Comparison of ENCODE assay signal across 7 cellular contexts in the genomic region with DNA sequence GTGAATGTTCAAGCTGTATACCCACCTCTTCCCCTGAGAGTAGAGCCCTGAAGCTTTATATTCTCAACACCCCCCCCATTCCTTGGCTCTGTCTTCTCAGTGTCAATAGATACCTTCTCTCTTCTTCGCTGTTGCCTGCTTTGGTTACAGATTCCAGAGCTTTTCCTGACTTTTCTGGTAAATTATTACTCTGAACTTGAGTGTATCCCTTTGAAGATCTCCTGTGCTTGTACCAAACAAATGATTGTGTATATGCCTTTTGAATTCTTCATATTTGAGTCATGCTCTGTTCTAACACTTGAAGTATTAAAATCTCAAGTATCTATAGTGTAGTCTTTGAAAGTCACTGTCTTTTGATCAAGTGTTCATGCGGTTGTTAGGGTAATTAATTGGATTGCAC. TPM values are rescaled to one million over a fixed set of nuclear protein-coding genes. Genes with fewer than 3 reads are reported as not detected.
DNase-seq lines count a peak whose midpoint lies in the region; FAIRE-seq and TF ChIP-seq lines count a peak whose summit lies in the region.
"Not testable (repeated sequence)": the region's sequence is repeated elsewhere in the genome, so short reads cannot be mapped to it uniquely, and the experiment has no call there.

No MANE protein-coding gene starts in this region.

- H3K27me3 Mint-ChIP-seq in HFFc6 (ENCODE audit: insufficient read depth); activated T-helper 1 cell treated with anti-CD3 and anti-CD28 coated beads, Interleukin-12 subunit alpha, Interleukin-12 subunit beta, Interleukin-2, Interleukin-4 antibody, amounts not matched to agents 30 ng/mL and 10 ng/mL and 1 ng/mL, durations not matched to agents 14 hours and 24 hours and 36 hours (ENCODE audit: insufficient read depth): not testable (repeated sequence)

- not testable (repeated sequence) for BruUV-seq in PC-9 (replicated peaks; lab: Mats Ljungman, UMichigan)

- H3K56ac ChIP-seq in H1 (replicated peaks; ENCODE audit: insufficient read length, low read depth, low read length) = not testable (repeated sequence)

- not testable (repeated sequence) for H3K27me3 ChIP-seq in PC-9 (ENCODE audit: insufficient read depth, low read depth); H1 (replicated peaks in 1 of 4; ENCODE audit: control insufficient read depth in 3 of 4, extremely low read depth in 1 of 4, insufficient read depth in 3 of 4, low read length in 3 of 4); prostate gland (replicated peaks; ENCODE audit: insufficient read depth)

- H3K4ac ChIP-seq in H1 (replicated peaks; ENCODE audit: insufficient read length, low read depth, low read length) = not testable (repeated sequence)

- FAIRE-seq in H1 (lab: Jason Lieb, UNC) = not testable (repeated sequence)

- peaks cover 25% of the 10 kb centered on the region for H3F3A ChIP-seq in PC-9 (ENCODE audit: insufficient read depth, low read depth)

- TF ChIP-seq RAD21 in H1 (IDR thresholded peaks at IDR 0.05 in 1 of 2, conservative IDR thresholded peaks at IDR 0.05 in 1 of 2; ENCODE audit: low read depth in 2 of 2, low read length in 2 of 2) = not testable (repeated sequence)

- TF ChIP-seq POLR2A in H1 (IDR thresholded peaks at IDR 0.05; ENCODE audit: control extremely low read depth in 1 of 2, low read depth in 2 of 2, low read length in 2 of 2); prostate gland (IDR thresholded peaks at IDR 0.05): not testable (repeated sequence)

- H2BK15ac ChIP-seq in H1 (ENCODE audit: low read length) = not testable (repeated sequence)

- TF ChIP-seq CTCF in HFFc6 (IDR thresholded peaks at IDR 0.05) (0 out of 2 replicates have a peak, but pooled peaks have one; percentile 3), PC-9 (conservative IDR thresholded peaks at IDR 0.05) (0 out of 2 replicates have a peak, but pooled peaks have one; percentile 17)
- TF ChIP-seq CTCF in H1 (IDR thresholded peaks at IDR 0.05; ENCODE audit: control extremely low read depth in 1 of 3, insufficient read depth in 1 of 3, low read depth in 1 of 3, low read length in 3 of 3); prostate gland (IDR thresholded peaks at IDR 0.05): not testable (repeated sequence)

- DNase-seq in Caki2 (ENCODE audit: low read depth) = peak; percentile 55
- peak; percentile 3 for DNase-seq in HFFc6
- DNase-seq in PC-9 = peak in 1 of 2 experiments; percentile 41
- not testable (repeated sequence) for DNase-seq in activated T-helper 1 cell treated with anti-CD3 and anti-CD28 coated beads, Interleukin-12 subunit alpha, Interleukin-12 subunit beta, Interleukin-2, Interleukin-4 antibody, amounts not matched to agents 30 ng/mL and 10 ng/mL and 1 ng/mL, durations not matched to agents 14 hours and 24 hours and 36 hours (ENCODE audit: low spot score); H1 (ENCODE audit: low read depth in 1 of 2, low spot score in 2 of 2); prostate gland (ENCODE audit: low spot score)
- DNase-seq in iris pigment epithelial cell (ENCODE audit: low read depth) = peak; percentile 24

- not testable (repeated sequence) for H3K79me1 ChIP-seq in H1 (ENCODE audit: low read depth, low read length)

- H3K4me1 ChIP-seq in PC-9 (replicated peaks; ENCODE audit: insufficient read depth) = peaks cover 46% of the 10 kb centered on the region
- peaks cover 2 to 16% (median 4%) of the 10 kb centered on the region in 4 experiments; a peak in 5 of 7 replicates for H3K4me1 ChIP-seq in H1 (replicated peaks in 1 of 4; ENCODE audit: control insufficient read depth in 3 of 4, insufficient read depth in 4 of 4, low read length in 3 of 4)
- H3K4me1 ChIP-seq in prostate gland (replicated peaks) = not testable (repeated sequence)

- not testable (repeated sequence) for H3K9me3 ChIP-seq in PC-9 (ENCODE audit: insufficient read depth, low read depth); H1 (ENCODE audit: insufficient read depth in 2 of 2, low read depth in 1 of 2, low read length in 1 of 2); prostate gland

- not testable (repeated sequence) for H2AK5ac ChIP-seq in H1 (ENCODE audit: low read depth, low read length)

- H3K36me3 Mint-ChIP-seq in HFFc6 (ENCODE audit: low read depth) = peaks cover 14% of the 10 kb centered on the region
- H3K36me3 Mint-ChIP-seq in activated T-helper 1 cell treated with anti-CD3 and anti-CD28 coated beads, Interleukin-12 subunit alpha, Interleukin-12 subunit beta, Interleukin-2, Interleukin-4 antibody, amounts not matched to agents 30 ng/mL and 10 ng/mL and 1 ng/mL, durations not matched to agents 14 hours and 24 hours and 36 hours (ENCODE audit: low read depth) = not testable (repeated sequence)

- CTCF ChIA-PET in PC-9 (lab: Charles Lee) = interaction anchor here (0.8 kb wide), 1 partner anchor 79 kb away, joined by 3 read pairs; no protein-coding TSS in a partner anchor
- CTCF ChIA-PET in H1 (lab: Charles Lee; ENCODE audit: partially characterized antibody) = not testable (repeated sequence)

- H2BK12ac ChIP-seq in H1 (ENCODE audit: low read depth, low read length) = not testable (repeated sequence)

- H3K14ac ChIP-seq in H1 (ENCODE audit: insufficient read length) = not testable (repeated sequence)

- not testable (repeated sequence) for H3K23ac ChIP-seq in H1 (ENCODE audit: insufficient read length)

- H4K91ac ChIP-seq in H1 (replicated peaks; ENCODE audit: insufficient read length, low read length) = not testable (repeated sequence)

- H3K27ac ChIP-seq in PC-9 (peak overlapping the region; percentile 98), H1 (ENCODE audit: low read depth, low read length) (peak overlapping the region; percentile 46; the same call in 1 of the 2 replicates), prostate gland (peak overlapping the region; percentile 81 to 85)

- H3K4me3 Mint-ChIP-seq in HFFc6; activated T-helper 1 cell treated with anti-CD3 and anti-CD28 coated beads, Interleukin-12 subunit alpha, Interleukin-12 subunit beta, Interleukin-2, Interleukin-4 antibody, amounts not matched to agents 30 ng/mL and 10 ng/mL and 1 ng/mL, durations not matched to agents 14 hours and 24 hours and 36 hours: not testable (repeated sequence)

- 81% methylated on average over 2 of the region's 2 CpGs; no CpG with 5 or more reads in 1 of the 2 experiments for WGBS in H1 (ENCODE audit: extremely low coverage in 1 of 2, insufficient coverage in 1 of 2, insufficient read length in 1 of 2, insufficient replicate concordance in 2 of 2, low coverage in 1 of 2, low lambda C conversion rate in 2 of 2, missing lambda C conversion rate in 1 of 2), 2 experiments
- WGBS in prostate gland = 50% methylated on average over 2 of the region's 2 CpGs

- H3K18ac ChIP-seq in H1 (ENCODE audit: extremely low read depth, low read length) = not testable (repeated sequence)

- TF ChIP-seq EP300 in H1 (IDR thresholded peaks at IDR 0.05; ENCODE audit: borderline replicate concordance in 1 of 2, low read depth in 2 of 2, low read length in 2 of 2) = not testable (repeated sequence)

- not testable (repeated sequence) for H4K20me1 ChIP-seq in PC-9 (ENCODE audit: insufficient read depth); H1 (replicated peaks in 1 of 2; ENCODE audit: control insufficient read depth in 1 of 2, insufficient read depth in 2 of 2, low read length in 2 of 2)

- H3K9ac ChIP-seq in H1 (replicated peaks in 1 of 4; ENCODE audit: extremely low read depth in 1 of 4, low read depth in 3 of 4, low read length in 3 of 4) = not testable (repeated sequence)

- not testable (repeated sequence) for H3K36me3 ChIP-seq in PC-9 (ENCODE audit: low read depth); H1 (ENCODE audit: control insufficient read depth in 2 of 4, insufficient read depth in 4 of 4, low read length in 3 of 4); prostate gland

- H4K5ac ChIP-seq in H1 (ENCODE audit: insufficient read length, low read depth, low read length) = not testable (repeated sequence)

- H3K9me2 ChIP-seq in PC-9 (ENCODE audit: insufficient read depth) = not testable (repeated sequence)

- H3K23me2 ChIP-seq in H1 (ENCODE audit: low read depth, low read length) = not testable (repeated sequence)

- in situ Hi-C loops in Caki2 (cut with HindIII; ENCODE audit: low pct_unique_long_range_greater_than_20kb, low sequenced_read_pairs) = not testable (repeated sequence)

- H2AFZ ChIP-seq in PC-9; H1 (ENCODE audit: low read length): not testable (repeated sequence)

- not testable (repeated sequence) for H2BK20ac ChIP-seq in H1 (ENCODE audit: low read length)

- POLR2A ChIA-PET in PC-9 (lab: Charles Lee; ENCODE audit: unreplicated experiment) = interaction anchor here (0.6 kb wide), 1 partner anchor 103 kb away, joined by 5 read pairs; no protein-coding TSS in a partner anchor
- POLR2A ChIA-PET in H1 (lab: Charles Lee; ENCODE audit: partially characterized antibody) = interaction anchor here (1.3 kb wide), 1 partner anchor 258 kb away, joined by 3 read pairs; no protein-coding TSS in a partner anchor

- intact Hi-C loops in PC-9 (cut with micrococcal nuclease; ENCODE audit: unreplicated experiment); prostate gland (cut with DNase I): not testable (repeated sequence)
- intact Hi-C loops in activated T-helper 1 cell treated with anti-CD3 and anti-CD28 coated beads, Interleukin-12 subunit alpha, Interleukin-12 subunit beta, Interleukin-2, Interleukin-4 antibody, amounts not matched to agents 30 ng/mL and 10 ng/mL and 1 ng/mL, durations not matched to agents 14 hours and 24 hours and 36 hours (cut with micrococcal nuclease) = loop anchor here (1.0 kb wide), 1 partner anchor 31 kb away; no protein-coding TSS in a partner anchor

- H3K4me2 ChIP-seq in PC-9 (peak overlapping the region; percentile 76), H1 (ENCODE audit: insufficient read depth in 1 of 2, low read depth in 2 of 2, low read length in 2 of 2) (peak overlapping the region; percentile 57 to 78; a peak in 3 of 4 replicates)

- peaks cover 81% of the 10 kb centered on the region for H3K79me2 ChIP-seq in PC-9 (ENCODE audit: low read depth)
- not testable (repeated sequence) for H3K79me2 ChIP-seq in H1 (ENCODE audit: control insufficient read depth in 1 of 2, insufficient read depth in 2 of 2, low read length in 2 of 2)

- not testable (repeated sequence) for H2BK120ac ChIP-seq in H1 (replicated peaks; ENCODE audit: low read depth, low read length)

- H4K8ac ChIP-seq in H1 (ENCODE audit: extremely low read depth, insufficient read depth, low read length) = not testable (repeated sequence)

- H3K9me3 Mint-ChIP-seq in HFFc6; activated T-helper 1 cell treated with anti-CD3 and anti-CD28 coated beads, Interleukin-12 subunit alpha, Interleukin-12 subunit beta, Interleukin-2, Interleukin-4 antibody, amounts not matched to agents 30 ng/mL and 10 ng/mL and 1 ng/mL, durations not matched to agents 14 hours and 24 hours and 36 hours: not testable (repeated sequence)

- H2BK5ac ChIP-seq in H1 (ENCODE audit: low read depth, low read length) = 0 out of 2 replicates have a peak overlapping the region, but pooled peaks have one; percentile 78

- peaks cover 22% of the 10 kb centered on the region for H3K4me1 Mint-ChIP-seq in HFFc6 (ENCODE audit: low read depth)
- peaks cover 14% of the 10 kb centered on the region for H3K4me1 Mint-ChIP-seq in activated T-helper 1 cell treated with anti-CD3 and anti-CD28 coated beads, Interleukin-12 subunit alpha, Interleukin-12 subunit beta, Interleukin-2, Interleukin-4 antibody, amounts not matched to agents 30 ng/mL and 10 ng/mL and 1 ng/mL, durations not matched to agents 14 hours and 24 hours and 36 hours (ENCODE audit: low read depth)

- H3K4me3 ChIP-seq in PC-9 (peak overlapping the region; percentile 9; the same call in 1 of the 2 replicates), H1 (ENCODE audit: extremely low read depth in 1 of 4, insufficient read depth in 2 of 4, low read depth in 3 of 4, low read length in 4 of 4) (peak overlapping the region in 1 of 4 experiments; percentile 46; a peak in 1 of 8 replicates)
- not testable (repeated sequence) for H3K4me3 ChIP-seq in prostate gland

- not testable (repeated sequence) for H3K27ac Mint-ChIP-seq in HFFc6
- peak overlapping the region; percentile 13 for H3K27ac Mint-ChIP-seq in activated T-helper 1 cell treated with anti-CD3 and anti-CD28 coated beads, Interleukin-12 subunit alpha, Interleukin-12 subunit beta, Interleukin-2, Interleukin-4 antibody, amounts not matched to agents 30 ng/mL and 10 ng/mL and 1 ng/mL, durations not matched to agents 14 hours and 24 hours and 36 hours

RNA-seq across cellular contexts. Expression of a gene that starts 32.0 kb away (rescaled TPM):
- total RNA-seq in Caki2 (2014; rRNA removed; shearing (Covaris generic); ENCODE audit: low replicate concordance) = 2.8 and 14.8 TPM in 2 replicates
- 1 to 10 TPM; 5.3 to 9.9 (median 6.9) TPM for total RNA-seq in HFFc6 (2021; fragmentation: NEBNext Ultra II Directional; extraction: Animal tissue kit (Norgen Biotek cat#: 25700))
- total RNA-seq in PC-9 (2021) = 33.3 and 35.8 TPM in 2 replicates
- total RNA-seq in activated T-helper 1 cell treated with anti-CD3 and anti-CD28 coated beads, Interleukin-12 subunit alpha, Interleukin-12 subunit beta, Interleukin-2, Interleukin-4 antibody, amounts not matched to agents 30 ng/mL and 10 ng/mL and 1 ng/mL, durations not matched to agents 14 hours and 24 hours and 36 hours = 11.1 and 15.8 TPM in 2 replicates
- total RNA-seq in H1 (2021; fragmentation: NEBNext Ultra II Directional; extraction: Animal tissue kit (Norgen Biotek cat#: 25700)) = 14.4 and 18.7 TPM in 2 replicates
- 7.9 and 18.6 TPM in 2 replicates for polyA plus RNA-seq in H1 (2011; rRNA removed)
- polyA plus RNA-seq in H1 (2011; cell fraction: cytosol; rRNA removed) = 14.3 TPM
- polyA plus RNA-seq in H1 (2011; cell fraction: nucleus; rRNA removed) = 38.3 TPM
- polyA plus RNA-seq in H1 (2012, experiment 1 of 2) = 3.3 to 5.6 TPM (median 4.9 TPM) in 4 replicates
- polyA plus RNA-seq in H1 (2012, experiment 2 of 2) = 0.33 TPM
- polyA plus RNA-seq in H1 (2013, experiment 1 of 2) = 6.8 TPM
- 6.5 TPM for polyA plus RNA-seq in H1 (2013, experiment 2 of 2)
- polyA minus RNA-seq in H1 (2011; rRNA and poly(A)+ RNA removed) = 67.6 and 75.2 TPM in 2 replicates
- polyA minus RNA-seq in H1 (2011; cell fraction: cytosol; rRNA and poly(A)+ RNA removed) = 9.8 TPM
- 99.9 TPM for polyA minus RNA-seq in H1 (2011; cell fraction: nucleus; rRNA and poly(A)+ RNA removed)
- total RNA-seq in prostate gland = 100 to 1,000 TPM; 116 to 179 TPM

RNA-seq across cellular contexts. Expression of a gene that starts 38.8 kb away (rescaled TPM):
- total RNA-seq in Caki2 (2014; rRNA removed; shearing (Covaris generic); ENCODE audit: low replicate concordance) = 135 and 136 TPM in 2 replicates
- 10 to 100 TPM; 17.5 to 47.5 (median 40.3) TPM for total RNA-seq in HFFc6 (2021; fragmentation: NEBNext Ultra II Directional; extraction: Animal tissue kit (Norgen Biotek cat#: 25700))
- total RNA-seq in PC-9 (2021) (43.2 and 55.5 TPM in 2 replicates), prostate gland (10 to 100 TPM in 1 of 2 donors, 1 to 10 TPM in 1; 6.8 to 15.1 TPM)
- total RNA-seq in activated T-helper 1 cell treated with anti-CD3 and anti-CD28 coated beads, Interleukin-12 subunit alpha, Interleukin-12 subunit beta, Interleukin-2, Interleukin-4 antibody, amounts not matched to agents 30 ng/mL and 10 ng/mL and 1 ng/mL, durations not matched to agents 14 hours and 24 hours and 36 hours = 82.9 and 88.1 TPM in 2 replicates
- total RNA-seq in H1 (2021; fragmentation: NEBNext Ultra II Directional; extraction: Animal tissue kit (Norgen Biotek cat#: 25700)) = 66.3 and 68.4 TPM in 2 replicates
- polyA plus RNA-seq in H1 (2011; rRNA removed) = 122 and 206 TPM in 2 replicates
- polyA plus RNA-seq in H1 (2011; cell fraction: cytosol; rRNA removed) = 132 TPM
- 61.1 TPM for polyA plus RNA-seq in H1 (2011; cell fraction: nucleus; rRNA removed)
- polyA plus RNA-seq in H1 (2012, experiment 1 of 2) = 86.5 to 123 TPM (median 91.2 TPM) in 4 replicates
- 54.8 TPM for polyA plus RNA-seq in H1 (2012, experiment 2 of 2)
- 95.9 TPM for polyA plus RNA-seq in H1 (2013, experiment 1 of 2)
- 98.8 TPM for polyA plus RNA-seq in H1 (2013, experiment 2 of 2)
- 88.9 and 96.7 TPM in 2 replicates for polyA minus RNA-seq in H1 (2011; rRNA and poly(A)+ RNA removed)
- polyA minus RNA-seq in H1 (2011; cell fraction: cytosol; rRNA and poly(A)+ RNA removed) = 26.8 TPM
- 41.8 TPM for polyA minus RNA-seq in H1 (2011; cell fraction: nucleus; rRNA and poly(A)+ RNA removed)

Comparison
In these comparisons a context has a peak if more than half of its experiments do, and no peak if none do; other contexts are left out.
1. H3K27ac ChIP-seq: peak in every context shown above with its lines; median percentile 98 in PC-9; 83 in prostate gland; 46 in H1.